ENCODE assay signal across 10 cellular contexts in the genomic region with DNA sequence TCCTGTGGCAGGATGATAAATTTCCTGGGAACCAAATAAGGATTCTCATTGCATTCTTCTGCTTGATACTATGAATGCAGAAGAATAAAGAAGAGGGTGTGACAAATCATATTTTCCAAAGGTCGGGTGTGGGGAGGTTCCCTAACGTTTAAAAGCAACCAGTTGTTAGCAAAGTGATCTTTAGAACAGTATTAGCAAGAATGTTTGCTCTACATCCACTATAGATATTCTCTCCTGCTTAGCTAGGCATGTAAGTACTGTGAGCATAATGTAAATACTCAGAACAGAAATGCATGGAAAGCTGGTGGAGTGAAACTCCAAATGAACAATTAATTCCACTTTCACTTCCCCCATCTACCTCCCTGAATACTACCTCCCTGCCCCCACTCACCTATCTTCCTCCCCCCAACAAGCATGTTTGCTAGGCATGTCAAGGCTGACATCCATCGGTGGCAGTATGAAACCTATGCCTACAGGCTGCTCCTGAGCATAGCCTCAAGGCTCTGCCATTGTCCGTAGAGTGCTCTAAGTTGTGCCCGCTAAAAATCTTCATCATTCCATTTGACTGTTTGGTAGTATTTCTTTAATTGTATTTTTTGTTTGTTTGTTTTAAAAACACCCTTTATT.
DNase-seq lines count a peak whose midpoint lies in the region; ATAC-seq and TF ChIP-seq lines count a peak whose summit lies in the region.
"Had no signal": no experiment of that assay in that cellular context is flagged by ENCODE, and none has a peak within 500 bp of the region (broad histone marks: within the 10 kb centered on the region; RNA-seq: fewer than 3 reads in every experiment).

No MANE protein-coding gene starts in this region.

- in situ Hi-C loops in GM23248 (cut with MboI), result no loop called here

- peak overlapping the region; percentile 98 for H3K27ac ChIP-seq in GM23248
- peak overlapping the region; percentile 86 to 94 for H3K27ac ChIP-seq in ascending aorta
- peak overlapping the region in 20 of 21 experiments; percentile 20 to 94 (median 80) for H3K27ac ChIP-seq in skin epidermis

- H3K4me1 ChIP-seq in GM23248 (ENCODE audit: insufficient read depth) (peaks cover 58% of the 10 kb centered on the region), ascending aorta (peaks cover 0 to 14% of the 10 kb centered on the region in 2 donors)

- no peaks in the 10 kb centered on the region for H3K27me3 ChIP-seq in GM23248 (replicated peaks; ENCODE audit: insufficient read depth)
- H3K27me3 ChIP-seq in ascending aorta, result no peaks in the 10 kb centered on the region

- peak overlapping the region; percentile 97 for H3K4me2 ChIP-seq in GM23248 (ENCODE audit: unreplicated experiment)

- H3K9ac ChIP-seq in GM23248, result peak overlapping the region; percentile 95

- DNase-seq in GM23248 (peak; percentile 48), ascending aorta (ENCODE audit: low spot score in 2 of 2) (no peak), iris pigment epithelial cell (ENCODE audit: low read depth) (peak; percentile 21), foreskin melanocyte (no peak), HT-29 (ENCODE audit: low spot score) (no peak)
- DNase-seq in activated naive CD4-positive, alpha-beta T cell (lab: John Stamatoyannopoulos, UW), result no peak
- DNase-seq: Kasumi-1 had no signal

- no peak for TF ChIP-seq CTCF in ascending aorta (IDR thresholded peaks at IDR 0.05)

- peaks cover 51% of the 10 kb centered on the region for H3K79me2 ChIP-seq in GM23248 (ENCODE audit: insufficient read depth)

- peak overlapping the region; percentile 65 for H2AFZ ChIP-seq in GM23248

- ATAC-seq in GM19463 (IDR thresholded peaks at IDR 0.05; ENCODE audit: unreplicated experiment), result no peak

- H3F3A ChIP-seq in GM23248 (ENCODE audit: insufficient read depth), result peaks cover 55% of the 10 kb centered on the region

- intact Hi-C loops in ascending aorta (cut with DNase I), result no loop called here

- WGBS in GM23248 (ENCODE audit: low coverage in 1 of 2, low lambda C conversion rate in 2 of 2, missing lambda C conversion rate in 2 of 2), 2 experiments, result 41 to 51% methylated on average over 5 of the region's 5 CpGs

- peak overlapping the region; percentile 82 for H3K4me3 ChIP-seq in GM23248
- H3K4me3 ChIP-seq in ascending aorta, result peak overlapping the region; percentile 56 to 62
- peak overlapping the region in 3 of 7 experiments; percentile 14 to 20 (median 18) for H3K4me3 ChIP-seq in skin epidermis
- H3K4me3 ChIP-seq: HAP-1 had no signal

- H3K9me2 ChIP-seq in GM23248 (ENCODE audit: insufficient read depth), result no peaks in the 10 kb centered on the region

- H3K36me3 ChIP-seq in GM23248 (ENCODE audit: low read depth) (no peaks in the 10 kb centered on the region), ascending aorta (no peaks in the 10 kb centered on the region)
- H3K36me3 ChIP-seq: HAP-1 had no signal

- H3K9me3 ChIP-seq in GM23248 (ENCODE audit: low read depth), result no peaks in the 10 kb centered on the region
- H3K9me3 ChIP-seq in ascending aorta, result no peaks in the 10 kb centered on the region
- H3K9me3 ChIP-seq: HAP-1 had no signal

- no peaks in the 10 kb centered on the region for H4K20me1 ChIP-seq in GM23248 (ENCODE audit: insufficient read depth)

Comparison
In these comparisons a context has a peak if more than half of its experiments do, and no peak if none do; other contexts are left out.
1. DNase-seq: peak in GM23248 (single experiment) and iris pigment epithelial cell (single experiment); none in ascending aorta (0 of 2), foreskin melanocyte (single experiment), HT-29 (single experiment) and activated naive CD4-positive, alpha-beta T cell (0 of 4).
2. Peak in every context shown above with its lines, with median percentiles within 50 percentile points of each other: H3K27ac ChIP-seq.